ENCODE assay signal across 1 cellular context in the genomic region with DNA sequence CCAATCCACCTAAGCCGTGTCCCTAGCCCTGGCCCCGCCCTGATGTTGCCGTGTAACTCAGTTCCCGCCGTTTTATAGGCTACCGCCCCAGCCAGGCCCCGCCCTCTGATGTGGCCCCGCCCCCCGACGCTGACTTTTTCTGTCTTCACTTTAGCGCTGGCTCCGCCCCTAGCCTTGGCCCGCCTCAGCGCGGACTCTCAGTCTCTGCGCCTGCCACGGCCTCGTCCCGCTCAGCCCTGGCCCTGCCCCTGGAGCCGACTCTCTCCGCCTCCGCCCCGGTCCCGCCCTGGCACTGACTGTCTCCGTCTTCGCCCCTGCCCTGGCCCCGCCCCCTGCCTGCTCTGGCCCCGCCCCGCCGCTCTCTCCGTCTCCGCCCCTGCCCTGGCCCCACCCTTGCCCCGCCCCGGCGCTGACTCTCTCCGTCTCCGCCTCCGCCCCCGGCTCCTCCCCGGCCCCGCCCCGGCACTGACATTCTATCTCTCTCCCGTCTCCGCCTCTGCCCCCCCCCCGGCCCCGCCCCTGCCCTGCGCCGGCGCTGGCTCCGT.
TF ChIP-seq lines count a peak whose summit lies in the region.

No MANE protein-coding gene starts in this region.

TF ChIP-seq in endothelial cell of umbilical vein, 7 proteins besides CTCF, POLR2A, EP300 and RAD21 (continued from another document):
- TF ChIP-seq JUN (IDR thresholded peaks at IDR 0.05; ENCODE audit: borderline replicate concordance, insufficient read depth, insufficient read length, low read depth) = no peak
- no peak for TF ChIP-seq MYC (IDR thresholded peaks at IDR 0.05; ENCODE audit: low read depth, low read length)
